Comparison of ENCODE assay signal across 8 cellular contexts in genomic region chr14:23294734-23295561, GRCh38. TPM values are rescaled to one million over a fixed set of nuclear protein-coding genes. Genes with fewer than 3 reads are reported as not detected.
DNase-seq lines count a peak whose midpoint lies in the region; ATAC-seq and TF ChIP-seq lines count a peak whose summit lies in the region.

No MANE protein-coding gene starts in this region.

- intact Hi-C loops in HCT116 (cut with micrococcal nuclease) = no loop called here
- intact Hi-C loops in activated CD4-positive, alpha-beta memory T cell treated with anti-CD3 and anti-CD28 coated beads for 36 hours (cut with micrococcal nuclease) = loop anchor here (1.0 to 5.0 kb wide), 3 partner anchors 9 to 58 kb away; partner anchors contain the start of genes HOMEZ and RNF212B

- H3K36me3 ChIP-seq in HCT116 (ENCODE audit: control insufficient read depth in 1 of 2, insufficient read depth in 2 of 2, low read length in 2 of 2) = no peaks in the 10 kb centered on the region
- H3K36me3 ChIP-seq in thoracic aorta = no peaks in the 10 kb centered on the region

- H3K4me3 ChIP-seq in HCT116 (replicated peaks in 1 of 2; ENCODE audit: low read depth in 1 of 2, low read length in 2 of 2) (no peak overlapping the region), thoracic aorta (peak overlapping the region; percentile 12)

- no peaks in the 10 kb centered on the region for H3K27me3 ChIP-seq in HCT116 (ENCODE audit: insufficient read depth, low read length)
- no peaks in the 10 kb centered on the region for H3K27me3 ChIP-seq in thoracic aorta (replicated peaks; ENCODE audit: insufficient read depth)

- POLR2A ChIA-PET in HCT116 (lab: Charles Lee) = no interaction called here
- POLR2A ChIA-PET in activated CD4-positive, alpha-beta memory T cell treated with anti-CD3 and anti-CD28 coated beads for 36 hours (lab: Charles Lee) = interaction anchor here (0.6 to 2.2 kb wide), 2 partner anchors 9 to 273 kb away, joined by 3 to 5 read pairs; partner anchors contain the start of gene HOMEZ

- H3K27ac ChIP-seq in HCT116 (ENCODE audit: low read depth, low read length) (no peak overlapping the region), thoracic aorta (no peak overlapping the region)

- peaks cover 12% of the 10 kb centered on the region for H3K36me3 Mint-ChIP-seq in activated CD4-positive, alpha-beta memory T cell treated with anti-CD3 and anti-CD28 coated beads for 36 hours

- no TSS peak for BruUV-seq in HCT116 (replicated peaks; lab: Mats Ljungman, UMichigan)

- peaks cover 8 to 17% of the 10 kb centered on the region in 2 experiments for H3K4me1 ChIP-seq in HCT116 (ENCODE audit: control insufficient read depth in 1 of 2, insufficient read depth in 2 of 2, low read length in 2 of 2)
- peaks cover 2 to 22% of the 10 kb centered on the region in 2 donors for H3K4me1 ChIP-seq in thoracic aorta (ENCODE audit: control insufficient read depth in 1 of 2, low read depth in 2 of 2)

- ATAC-seq in HCT116 (peak; percentile 81), thoracic aorta (ENCODE audit: insufficient number of reproducible peaks, low FRiP score, low read depth) (peak; percentile 54), GM19035 (IDR thresholded peaks at IDR 0.05; ENCODE audit: unreplicated experiment) (no peak)

- H3K9me3 ChIP-seq in HCT116 (ENCODE audit: control insufficient read depth in 1 of 2, insufficient read depth in 1 of 2, low read depth in 1 of 2, low read length in 2 of 2) (no peaks in the 10 kb centered on the region), thoracic aorta (no peaks in the 10 kb centered on the region)

- peak; percentile 82 for DNase-seq in CD1c-positive myeloid dendritic cell (ENCODE audit: extremely low spot score)
- no peak for DNase-seq in HCT116 (ENCODE audit: low read depth, low spot score)
- DNase-seq in NCI-H748 treated with DMSO at 0.1 percent for 48 hours (lab: John Stamatoyannopoulos, UW) = peak; percentile 26
- peak; percentile 62 for DNase-seq in activated CD4-positive, alpha-beta memory T cell treated with anti-CD3 and anti-CD28 coated beads for 36 hours
- DNase-seq in ecto neural progenitor cell (ENCODE audit: low spot score) = peak; percentile 57
- peak; percentile 64 for DNase-seq in midbrain (lab: John Stamatoyannopoulos, UW)
- DNase-seq in thoracic aorta (ENCODE audit: low spot score) = no peak

- peak overlapping the region; percentile 29 for H3K27ac Mint-ChIP-seq in activated CD4-positive, alpha-beta memory T cell treated with anti-CD3 and anti-CD28 coated beads for 36 hours

- peak; percentile 40; the same call in 1 of the 2 replicates for TF ChIP-seq RAD21 in HCT116 (IDR thresholded peaks at IDR 0.05; ENCODE audit: low read depth)

- H3K4me1 Mint-ChIP-seq in activated CD4-positive, alpha-beta memory T cell treated with anti-CD3 and anti-CD28 coated beads for 36 hours (ENCODE audit: low read depth) = peaks cover 21% of the 10 kb centered on the region

- H3K9me2 ChIP-seq in HCT116 (ENCODE audit: insufficient read depth) = no peaks in the 10 kb centered on the region

- H3K9ac ChIP-seq in HCT116 (ENCODE audit: low read length) = 0 out of 2 replicates have a peak overlapping the region, but pooled peaks have one; percentile 8

- TF ChIP-seq POLR2A in HCT116 (IDR thresholded peaks at IDR 0.05; ENCODE audit: borderline replicate concordance, extremely low read depth, insufficient read depth, insufficient read length) = no peak

- peak overlapping the region; percentile 46 for H3K4me2 ChIP-seq in HCT116 (ENCODE audit: low read length)

- H3K9me3 Mint-ChIP-seq in activated CD4-positive, alpha-beta memory T cell treated with anti-CD3 and anti-CD28 coated beads for 36 hours = no peaks in the 10 kb centered on the region

- no peaks in the 10 kb centered on the region for H3K27me3 Mint-ChIP-seq in activated CD4-positive, alpha-beta memory T cell treated with anti-CD3 and anti-CD28 coated beads for 36 hours

- CTCF ChIA-PET in HCT116 (lab: Charles Lee) = interaction anchor here (0.7 to 1.9 kb wide), 7 partner anchors 9 to 288 kb away, joined by 3 to 5 read pairs (median 3); partner anchors contain the start of gene HOMEZ
- CTCF ChIA-PET in activated CD4-positive, alpha-beta memory T cell treated with anti-CD3 and anti-CD28 coated beads for 36 hours (lab: Charles Lee) = interaction anchor here (0.6 to 6.3 kb wide), 12 partner anchors 8 to 490 kb away, joined by 3 to 60 read pairs (median 6); partner anchors contain the start of genes BCL2L2, HOMEZ and PABPN1

- no peak overlapping the region for H3K4me3 Mint-ChIP-seq in activated CD4-positive, alpha-beta memory T cell treated with anti-CD3 and anti-CD28 coated beads for 36 hours

- no peak overlapping the region for H2AFZ ChIP-seq in HCT116 (ENCODE audit: low read depth, low read length, poor library complexity, severe bottlenecking)

- RAD21 ChIA-PET in HCT116 (lab: Charles Lee; ENCODE audit: low non-redundant PET in 1 of 2, low total read pairs in 2 of 2, uncharacterized antibody in 2 of 2, unreplicated experiment in 2 of 2) = no interaction called here

- H4K20me1 ChIP-seq in HCT116 (ENCODE audit: insufficient read depth) = no peaks in the 10 kb centered on the region

- TF ChIP-seq CTCF in HCT116 (IDR thresholded peaks at IDR 0.05 in 2 of 3, conservative IDR thresholded peaks at IDR 0.05 in 1 of 3; ENCODE audit: borderline replicate concordance in 1 of 3, insufficient read depth in 1 of 3, low read depth in 2 of 3, low read length in 2 of 3) (peak; percentile 41 to 87 (median 83); a peak in 5 of 6 replicates), thoracic aorta (IDR thresholded peaks at IDR 0.05) (peak; percentile 86)

- no peaks in the 10 kb centered on the region for H3K79me2 ChIP-seq in HCT116 (ENCODE audit: insufficient read depth, low read length)

TF ChIP-seq in HCT116, 20 proteins besides CTCF, POLR2A, EP300 and RAD21:
- TF ChIP-seq ZFX (IDR thresholded peaks at IDR 0.05) = no peak
- peak; percentile 37; the same call in 1 of the 2 replicates for TF ChIP-seq CBX3 (IDR thresholded peaks at IDR 0.05; ENCODE audit: low read depth)
- TF ChIP-seq YY1 (IDR thresholded peaks at IDR 0.05; ENCODE audit: extremely low read depth, insufficient replicate concordance, low read depth, low read length) = peak; percentile 24
- 0 out of 2 replicates have a peak, but pooled peaks have one; percentile 11 for TF ChIP-seq JUND (IDR thresholded peaks at IDR 0.05)
- peak; percentile 28; the same call in 1 of the 2 replicates for TF ChIP-seq POLR2AphosphoS5 (IDR thresholded peaks at IDR 0.05; ENCODE audit: low read depth, low read length)
- TF ChIP-seq SIN3A (IDR thresholded peaks at IDR 0.05; ENCODE audit: low read depth) = no peak
- TF ChIP-seq ELF1 (IDR thresholded peaks at IDR 0.05; ENCODE audit: borderline replicate concordance, low read depth) = no peak

RNA-seq across cellular contexts. Expression of gene PPP1R3E, which starts 7.7 kb away (rescaled TPM):
- total RNA-seq in HCT116 (2021; ENCODE audit: unreplicated experiment) (5.6 TPM), thoracic aorta (1 to 10 TPM; 8.7 TPM)
- polyA plus RNA-seq in HCT116 (2012) = 2.6 and 4.2 TPM in 2 replicates
- total RNA-seq in activated CD4-positive, alpha-beta memory T cell treated with anti-CD3 and anti-CD28 coated beads for 36 hours = 10 to 100 TPM; 12.6 to 15.8 TPM

RNA-seq across cellular contexts. Expression of gene HOMEZ, which starts 9.0 kb away (rescaled TPM):
- total RNA-seq in HCT116 (2021; ENCODE audit: unreplicated experiment) (18.2 TPM), thoracic aorta (1 to 10 TPM; 4.6 to 6.2 TPM)
- 12.5 and 15.7 TPM in 2 replicates for polyA plus RNA-seq in HCT116 (2012)
- 10 to 100 TPM; 12.3 to 13.0 TPM for total RNA-seq in activated CD4-positive, alpha-beta memory T cell treated with anti-CD3 and anti-CD28 coated beads for 36 hours

RNA-seq across cellular contexts. Expression of gene BCL2L2, which starts 11.7 kb away (rescaled TPM):
- total RNA-seq in HCT116 (2021; ENCODE audit: unreplicated experiment) (25.5 TPM), thoracic aorta (10 to 100 TPM; 50.6 to 74.4 TPM)
- 32.9 and 34.4 TPM in 2 replicates for polyA plus RNA-seq in HCT116 (2012)
- under 1 TPM; 0.55 to 0.85 TPM for total RNA-seq in activated CD4-positive, alpha-beta memory T cell treated with anti-CD3 and anti-CD28 coated beads for 36 hours

RNA-seq across cellular contexts. Expression of gene PABPN1, which starts 26.3 kb away (rescaled TPM):
- total RNA-seq in HCT116 (2021; ENCODE audit: unreplicated experiment) (184 TPM), thoracic aorta (10 to 100 TPM; 44.8 to 54.9 TPM)
- 131 and 143 TPM in 2 replicates for polyA plus RNA-seq in HCT116 (2012)
- total RNA-seq in activated CD4-positive, alpha-beta memory T cell treated with anti-CD3 and anti-CD28 coated beads for 36 hours = 100 to 1,000 TPM; 198 to 209 TPM

RNA-seq across cellular contexts. Expression of gene RNF212B, which starts 57.2 kb away (rescaled TPM):
- not detected for total RNA-seq in HCT116 (2021; ENCODE audit: unreplicated experiment)
- polyA plus RNA-seq in HCT116 (2012) = not detected in 2 replicates
- total RNA-seq in activated CD4-positive, alpha-beta memory T cell treated with anti-CD3 and anti-CD28 coated beads for 36 hours = not detected
- not detected for total RNA-seq in thoracic aorta

Comparison
In these comparisons a context has a peak if more than half of its experiments do, and no peak if none do; other contexts are left out.
1. DNase-seq: peak in CD1c-positive myeloid dendritic cell (single experiment), NCI-H748 treated with DMSO at 0.1 percent for 48 hours (single experiment), activated CD4-positive, alpha-beta memory T cell treated with anti-CD3 and anti-CD28 coated beads for 36 hours (single experiment), ecto neural progenitor cell (single experiment) and midbrain (single experiment); none in HCT116 (single experiment) and thoracic aorta (single experiment).
2. RNA of gene BCL2L2, which starts 11.7 kb away (total RNA-seq): 50.6 to 74.4 TPM in thoracic aorta and 25.5 TPM in HCT116 (single experiment); 0.55 to 0.85 TPM in activated CD4-positive, alpha-beta memory T cell treated with anti-CD3 and anti-CD28 coated beads for 36 hours; every median in the first group is over 10 times any median in the second.